Comparison of ENCODE assay signal across 10 cellular contexts in genomic region chr1:7878027-7878426, GRCh38. TPM values are rescaled to one million over a fixed set of nuclear protein-coding genes. Genes with fewer than 3 reads are reported as not detected.
"Had no signal": no experiment of that assay in that cellular context is flagged by ENCODE, and none has a peak within 500 bp of the region (broad histone marks: within the 10 kb centered on the region; RNA-seq: fewer than 3 reads in every experiment).

No MANE protein-coding gene starts in this region.

- H3K9me3 Mint-ChIP-seq: GM23338 had no signal

- ATAC-seq: GM23338 had no signal

- H3K9ac ChIP-seq: KMS-11 had no signal

- H3K27ac Mint-ChIP-seq: GM23338, H9, IgD-negative memory B cell had no signal

- FAIRE-seq: H1, H54, HTR-8/SVneo had no signal

- H3K27ac ChIP-seq: KMS-11 had no signal

- H2AFZ ChIP-seq: GM23338 had no signal

- H3K4me2 ChIP-seq: GM23338, KMS-11 had no signal

- DNase-seq: H9, HCEC 1CT, KBM-7 had no signal

- H3K4me3 Mint-ChIP-seq: GM23338, H9, IgD-negative memory B cell had no signal

- H3K4me1 Mint-ChIP-seq: GM23338, H9, IgD-negative memory B cell had no signal

- H3K4me3 ChIP-seq: GM23338 had no signal

RNA-seq across cellular contexts. Expression of gene UTS2, which starts 25.2 kb away (rescaled TPM):
- total RNA-seq: GM23338, H1, H9, HT-29 had no signal
- polyA plus RNA-seq: GM23338, H1, IgD-negative memory B cell had no signal
